In genomic region chr18:44719519-44720060, GRCh38 we compare ENCODE assay signal across 16 cellular contexts.
"Had no signal": no experiment of that assay in that cellular context is flagged by ENCODE, and none has a peak within 500 bp of the region (broad histone marks: within the 10 kb centered on the region; RNA-seq: fewer than 3 reads in every experiment).

No MANE protein-coding gene starts in this region.

- H3K27ac ChIP-seq: adrenal gland, coronary artery, pancreas, thyroid gland had no signal

- H3K9me3 Mint-ChIP-seq: activated CD4-positive, alpha-beta T cell treated with anti-CD3 and anti-CD28 coated beads, Interleukin-2, amount 10 ng/mL, durations not matched to agents 24 days and 14 days; activated T-helper 2 cell treated with anti-CD3 and anti-CD28 coated beads, Interferon-gamma antibody, Interleukin-2, Interleukin-4, amounts not matched to agents 10 μg/mL and 5 μg/mL and 100 μg/mL, durations not matched to agents 14 hours and 24 hours and 36 hours; WTC11 had no signal

- H3K4me3 Mint-ChIP-seq: activated CD4-positive, alpha-beta T cell treated with anti-CD3 and anti-CD28 coated beads, Interleukin-2, amount 10 ng/mL, durations not matched to agents 24 days and 14 days; T-helper 17 cell; WTC11 had no signal

- FAIRE-seq: frontal cortex, pancreas, urothelium cell line had no signal

- H3K36me3 Mint-ChIP-seq: WTC11 had no signal

- H3K9me3 ChIP-seq: adrenal gland, pancreas, thyroid gland had no signal

- H3K4me3 ChIP-seq: adrenal gland, coronary artery, pancreas, thyroid gland had no signal

- DNase-seq: activated CD4-positive, alpha-beta T cell treated with anti-CD3 and anti-CD28 coated beads, Interleukin-2, amount 10 ng/mL, durations not matched to agents 24 days and 14 days; activated naive CD4-positive, alpha-beta T cell treated with anti-CD3 and anti-CD28 coated beads, Interleukin-2, amount 50 U/mL, for 16 hours; activated T-cell treated with anti-CD3 and anti-CD28 coated beads for 4 hours; central memory CD4-positive, alpha-beta T cell; effector memory CD4-positive, alpha-beta T cell; hippocampal formation; pancreas; stimulated activated CD4-positive, alpha-beta T cell treated with anti-CD3 and anti-CD28 coated beads, Interleukin-4, amount 100 ng/mL, for 4 hours; T-helper 17 cell; thyroid gland had no signal

- H3K36me3 ChIP-seq: adrenal gland, pancreas, thyroid gland had no signal

- ATAC-seq: T-helper 17 cell, WTC11 had no signal

- H3K27me3 Mint-ChIP-seq: T-helper 17 cell had no signal

- H3K27ac Mint-ChIP-seq: activated CD4-positive, alpha-beta T cell treated with anti-CD3 and anti-CD28 coated beads, Interleukin-2, amount 10 ng/mL, durations not matched to agents 24 days and 14 days; activated T-helper 2 cell treated with anti-CD3 and anti-CD28 coated beads, Interferon-gamma antibody, Interleukin-2, Interleukin-4, amounts not matched to agents 10 μg/mL and 5 μg/mL and 100 μg/mL, durations not matched to agents 14 hours and 24 hours and 36 hours; T-helper 17 cell; WTC11 had no signal

- H3K27me3 ChIP-seq: adrenal gland, pancreas, thyroid gland had no signal
